ENCODE assay signal across 1 cellular context in genomic region chr17:44956998-44957981, GRCh38.
TF ChIP-seq lines count a peak whose summit lies in the region.

No MANE protein-coding gene starts in this region.

TF ChIP-seq in HepG2, 621 proteins besides CTCF, POLR2A, EP300 and RAD21 (continues in another document):
- TF ChIP-seq THAP9 (CRISPR knock-in tag; IDR thresholded peaks at IDR 0.05; ENCODE audit: borderline replicate concordance) = 0 out of 2 replicates have a peak, but pooled peaks have one; percentile 22
- TF ChIP-seq ZNF629 (CRISPR knock-in tag; conservative IDR thresholded peaks at IDR 0.05) = 0 out of 2 replicates have a peak, but pooled peaks have one; percentile 24
- TF ChIP-seq ATF7-NPFF (CRISPR knock-in tag; IDR thresholded peaks at IDR 0.05; ENCODE audit: low read depth) = peak; percentile 38; the same call in 1 of the 2 replicates
- TF ChIP-seq ZMYM3 (CRISPR knock-in tag; IDR thresholded peaks at IDR 0.05) = peak; percentile 54; the same call in 1 of the 2 replicates
- TF ChIP-seq GATAD2A (CRISPR knock-in tag; IDR thresholded peaks at IDR 0.05) = peak; percentile 22; the same call in 1 of the 2 replicates
- TF ChIP-seq TFDP2 (CRISPR knock-in tag; IDR thresholded peaks at IDR 0.05) = 0 out of 2 replicates have a peak, but pooled peaks have one; percentile 22
- TF ChIP-seq CC2D1A (CRISPR knock-in tag; IDR thresholded peaks at IDR 0.05) = no peak
- no peak for TF ChIP-seq SMYD3 (CRISPR knock-in tag; IDR thresholded peaks at IDR 0.05)
- 0 out of 2 replicates have a peak, but pooled peaks have one; percentile 19 for TF ChIP-seq ZMYM4 (CRISPR knock-in tag; IDR thresholded peaks at IDR 0.05)
- TF ChIP-seq ZNF430 (CRISPR knock-in tag; IDR thresholded peaks at IDR 0.05) = 0 out of 2 replicates have a peak, but pooled peaks have one; percentile 17
- 0 out of 2 replicates have a peak, but pooled peaks have one; percentile 35 for TF ChIP-seq KAT8 (CRISPR knock-in tag; IDR thresholded peaks at IDR 0.05)
- TF ChIP-seq ZBTB43 (CRISPR knock-in tag; conservative IDR thresholded peaks at IDR 0.05) = 0 out of 2 replicates have a peak, but pooled peaks have one; percentile 33
- TF ChIP-seq POLR2AphosphoS5 (IDR thresholded peaks at IDR 0.05; ENCODE audit: low read depth, low read length) = peak; percentile 43; the same call in 1 of the 2 replicates
- TF ChIP-seq PHF8 (CRISPR knock-in tag; IDR thresholded peaks at IDR 0.05) = 0 out of 2 replicates have a peak, but pooled peaks have one; percentile 28
- peak; percentile 53 for TF ChIP-seq PAXIP1 (CRISPR knock-in tag; conservative IDR thresholded peaks at IDR 0.05)
- no peak for TF ChIP-seq ZBTB25 (CRISPR knock-in tag; IDR thresholded peaks at IDR 0.05)
- TF ChIP-seq MAX (IDR thresholded peaks at IDR 0.05) = peak; percentile 46; the same call in 1 of the 2 replicates
- no peak for TF ChIP-seq NFE2L2 (IDR thresholded peaks at IDR 0.05; ENCODE audit: low read length)
- peak; percentile 31; the same call in 1 of the 2 replicates for TF ChIP-seq THAP11 (CRISPR knock-in tag; IDR thresholded peaks at IDR 0.05)
- TF ChIP-seq BCL6 (CRISPR knock-in tag; IDR thresholded peaks at IDR 0.05) = 0 out of 2 replicates have a peak, but pooled peaks have one; percentile 14
- TF ChIP-seq SAP130 (CRISPR knock-in tag; IDR thresholded peaks at IDR 0.05; ENCODE audit: low read depth) = peak; percentile 42; the same call in 1 of the 2 replicates
- peak; percentile 79 for TF ChIP-seq HNF4A (CRISPR knock-in tag; IDR thresholded peaks at IDR 0.05)
- 0 out of 2 replicates have a peak, but pooled peaks have one; percentile 74 for TF ChIP-seq NFATC3 (CRISPR knock-in tag; IDR thresholded peaks at IDR 0.05)
- no peak for TF ChIP-seq NFKB2 (CRISPR knock-in tag; IDR thresholded peaks at IDR 0.05; ENCODE audit: borderline replicate concordance)
- TF ChIP-seq HOXA3 (CRISPR knock-in tag; IDR thresholded peaks at IDR 0.05) = 0 out of 2 replicates have a peak, but pooled peaks have one; percentile 33
- TF ChIP-seq HDAC2 (CRISPR knock-in tag; IDR thresholded peaks at IDR 0.05) = 0 out of 2 replicates have a peak, but pooled peaks have one; percentile 29
- TF ChIP-seq ZNF878 (CRISPR knock-in tag; IDR thresholded peaks at IDR 0.05) = no peak
- TF ChIP-seq POGZ (CRISPR knock-in tag; IDR thresholded peaks at IDR 0.05) = 0 out of 2 replicates have a peak, but pooled peaks have one; percentile 21
- peak; percentile 32; the same call in 1 of the 2 replicates for TF ChIP-seq ZNF292 (CRISPR knock-in tag; IDR thresholded peaks at IDR 0.05; ENCODE audit: borderline replicate concordance, low read depth)
- peak; percentile 69 for TF ChIP-seq NR2F6 (IDR thresholded peaks at IDR 0.05)
- TF ChIP-seq NR2F6 (CRISPR knock-in tag; IDR thresholded peaks at IDR 0.05) = peak; percentile 66
- TF ChIP-seq HBP1 (CRISPR knock-in tag; IDR thresholded peaks at IDR 0.05; ENCODE audit: low read depth) = peak; percentile 67; the same call in 1 of the 2 replicates
- no peak for TF ChIP-seq MLX (CRISPR knock-in tag; IDR thresholded peaks at IDR 0.05)
- no peak for TF ChIP-seq ZNF572 (CRISPR knock-in tag; IDR thresholded peaks at IDR 0.05)
- no peak for TF ChIP-seq ZBTB40 (IDR thresholded peaks at IDR 0.05)
- TF ChIP-seq ZBTB40 (CRISPR knock-in tag; IDR thresholded peaks at IDR 0.05) = 0 out of 2 replicates have a peak, but pooled peaks have one; percentile 24
- TF ChIP-seq SETDB1 (CRISPR knock-in tag; IDR thresholded peaks at IDR 0.05; ENCODE audit: borderline replicate concordance) = no peak
